8 cellular contexts compared by ENCODE assay signal in the genomic region with DNA sequence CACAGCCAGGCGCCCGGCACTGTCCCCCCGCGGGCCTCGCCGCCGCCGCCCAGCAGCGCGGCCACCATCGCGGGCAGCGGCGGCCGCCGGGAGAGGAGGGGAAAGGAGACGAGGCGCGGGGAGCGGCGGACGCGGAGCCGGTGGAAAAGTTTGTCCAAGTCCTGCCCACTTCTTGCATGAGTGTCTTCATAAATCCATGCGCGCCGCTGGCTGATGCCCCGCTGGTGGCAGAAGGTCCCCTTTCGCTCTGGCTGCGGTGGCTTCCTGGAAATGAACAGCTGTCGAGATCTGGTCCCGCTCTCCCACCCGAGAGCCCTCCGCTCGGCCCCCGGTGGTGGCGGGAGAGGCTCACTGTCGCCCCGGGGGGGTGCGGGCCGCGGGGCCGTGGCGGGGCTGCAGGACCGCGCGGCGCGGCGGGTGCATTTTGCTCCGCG. TPM values are rescaled to one million over a fixed set of nuclear protein-coding genes. Genes with fewer than 3 reads are reported as not detected.
DNase-seq lines count a peak whose midpoint lies in the region; ATAC-seq, FAIRE-seq and TF ChIP-seq lines count a peak whose summit lies in the region.

No MANE protein-coding gene starts in this region.

- H3K9ac ChIP-seq in mammary epithelial cell (ENCODE audit: insufficient read depth, low read length), result peak overlapping the region; percentile 61

- CTCF ChIA-PET in mammary epithelial cell (lab: Charles Lee; ENCODE audit: low non-redundant PET), result interaction anchor here (0.7 kb wide), 1 partner anchor 77 kb away, joined by 3 read pairs; no protein-coding TSS in a partner anchor

- H3K27me3 ChIP-seq in SJSA1 (replicated peaks), result peaks cover 32% of the 10 kb centered on the region
- no peaks in the 10 kb centered on the region for H3K27me3 ChIP-seq in mammary epithelial cell (ENCODE audit: insufficient read depth, low read length)

- H4K20me1 ChIP-seq in mammary epithelial cell (ENCODE audit: insufficient read depth, low read length), result no peaks in the 10 kb centered on the region

- FAIRE-seq in GM12891 (lab: Jason Lieb, UNC), result no peak

- peaks cover 7% of the 10 kb centered on the region for H3K79me2 ChIP-seq in mammary epithelial cell (ENCODE audit: insufficient read depth, low read length)

- H3K4me1 ChIP-seq in SJSA1 (replicated peaks), result peaks cover 32% of the 10 kb centered on the region
- H3K4me1 ChIP-seq in mammary epithelial cell (ENCODE audit: insufficient read depth, low read length), result peaks cover 9% of the 10 kb centered on the region

- in situ Hi-C loops in mammary epithelial cell (cut with MboI; ENCODE audit: low sequenced_read_pairs in 2 of 2), result loop anchor here (10.0 to 25.0 kb wide), 4 partner anchors 309 to 716 kb away; no protein-coding TSS in a partner anchor

- TF ChIP-seq POLR2A in GM12891 (IDR thresholded peaks at IDR 0.05; ENCODE audit: low read depth, low read length), result no peak

- H3K4me3 ChIP-seq in SJSA1, result peak overlapping the region; percentile 67
- H3K4me3 ChIP-seq in mammary epithelial cell (replicated peaks in 1 of 3; ENCODE audit: insufficient read depth in 1 of 3, low read depth in 2 of 3, low read length in 3 of 3), result peak overlapping the region; percentile 68 to 85 (median 82)

- intact Hi-C loops in mammary epithelial cell (cut with micrococcal nuclease), result loop anchor here (1.0 to 10.0 kb wide), 7 partner anchors 89 to 532 kb away; no protein-coding TSS in a partner anchor

- no TSS peak for BruUV-seq in mammary epithelial cell (replicated peaks; lab: Mats Ljungman, UMichigan)

- H3K9me3 ChIP-seq in SJSA1 (replicated peaks) (peaks cover 3% of the 10 kb centered on the region; the same call in 1 of the 2 replicates), mammary epithelial cell (replicated peaks; ENCODE audit: insufficient read depth, low read length) (no peaks in the 10 kb centered on the region)

- dilution Hi-C loops in mammary epithelial cell (cut with HindIII; ENCODE audit: low sequenced_read_pairs), result loop anchor here (5.0 kb wide), 1 partner anchor 36 kb away; no protein-coding TSS in a partner anchor

- H3K4me2 ChIP-seq in mammary epithelial cell (ENCODE audit: insufficient read depth, low read depth, low read length), result peak overlapping the region; percentile 92

- no CpG with 5 or more reads among the region's 52 CpGs for WGBS in mammary epithelial cell (ENCODE audit: low coverage, missing lambda C conversion rate)

- ATAC-seq in HG02938 (IDR thresholded peaks at IDR 0.05; ENCODE audit: unreplicated experiment), result peak; percentile 5

- H2AFZ ChIP-seq in mammary epithelial cell (ENCODE audit: low read depth, low read length), result peak overlapping the region; percentile 88

- H3K36me3 ChIP-seq in SJSA1 (no peaks in the 10 kb centered on the region), mammary epithelial cell (ENCODE audit: insufficient read depth, low read length) (no peaks in the 10 kb centered on the region)

- DNase-seq in GM10266 (ENCODE audit: extremely low spot score) (peak; percentile 48), SJSA1 (ENCODE audit: low read depth in 1 of 2, low spot score in 2 of 2) (peak; percentile 50 to 51), mammary epithelial cell (no peak), left kidney (ENCODE audit: low read depth, low spot score) (peak; percentile 78), GM19240 (ENCODE audit: insufficient read length, low spot score) (no peak), GM12891 (ENCODE audit: insufficient read length, low spot score) (no peak)
- peak; percentile 15 to 17 for DNase-seq in stimulated activated CD8-positive, alpha-beta memory T cell treated with anti-CD3 and anti-CD28 coated beads, Interleukin-2, amount 100 ng/mL, for 48 hours (ENCODE audit: low read depth in 2 of 2)

- no peak for TF ChIP-seq CTCF in GM10266 (IDR thresholded peaks at IDR 0.05; ENCODE audit: control insufficient read depth, insufficient read depth, low read depth, missing control alignments)
- no peak for TF ChIP-seq CTCF in mammary epithelial cell (conservative IDR thresholded peaks at IDR 0.05 in 1 of 2, IDR thresholded peaks at IDR 0.05 in 1 of 2; ENCODE audit: extremely low read depth in 1 of 2, insufficient read depth in 1 of 2, low read depth in 1 of 2, low read length in 2 of 2)

- H3K27ac ChIP-seq in SJSA1, result no peak overlapping the region
- H3K27ac ChIP-seq in mammary epithelial cell (ENCODE audit: insufficient read depth, low read depth, low read length), result peak overlapping the region; percentile 40

TF ChIP-seq in GM12891, 5 proteins besides CTCF, POLR2A, EP300 and RAD21:
- TF ChIP-seq POLR2AphosphoS5 (IDR thresholded peaks at IDR 0.05; ENCODE audit: low read depth, low read length), result no peak
- TF ChIP-seq TAF1 (IDR thresholded peaks at IDR 0.05; ENCODE audit: low read depth, low read length), result no peak

RNA-seq across cellular contexts. Expression of a gene that starts 0.6 kb away (rescaled TPM):
- total RNA-seq in SJSA1 (2014; rRNA removed; shearing (Covaris generic)), result 2.3 and 3.7 TPM in 2 replicates
- total RNA-seq in mammary epithelial cell, result 10 to 100 TPM in 1 of 2 donors, 1 to 10 TPM in 1; 2.8 to 15.7 TPM
- 1.4 TPM for polyA plus RNA-seq in mammary epithelial cell
- polyA minus RNA-seq in mammary epithelial cell, result 1.7 TPM
- not detected for polyA plus RNA-seq in GM12891 (2012; ENCODE audit: low read depth, missing spikeins)

Comparison
In these comparisons a context has a peak if more than half of its experiments do, and no peak if none do; other contexts are left out.
1. DNase-seq: peak in GM10266 (single experiment), SJSA1 (2 of 2), left kidney (single experiment) and stimulated activated CD8-positive, alpha-beta memory T cell treated with anti-CD3 and anti-CD28 coated beads, Interleukin-2, amount 100 ng/mL, for 48 hours (2 of 2); none in mammary epithelial cell (single experiment), GM19240 (single experiment) and GM12891 (single experiment).